Comparison of ENCODE assay signal across 25 cellular contexts in genomic region chr14:56884617-56885016, GRCh38.
"Had no signal": no experiment of that assay in that cellular context is flagged by ENCODE, and none has a peak within 500 bp of the region (broad histone marks: within the 10 kb centered on the region; RNA-seq: fewer than 3 reads in every experiment).

No MANE protein-coding gene starts in this region.

- DNase-seq: activated B cell treated with CpG ODN at 0.5 μM for 24 hours; activated CD4-positive, alpha-beta T cell treated with anti-CD3 and anti-CD28 coated beads, Interleukin-2, amount 50 U/mL, for 4 hours; activated effector memory CD4-positive, alpha-beta T cell treated with Interleukin-2 at 50 U/mL for 16 hours; activated naive CD4-positive, alpha-beta T cell treated with Interleukin-2 at 50 U/mL for 16 hours; activated T-cell treated with anti-CD3 and anti-CD28 coated beads for 4 hours; activated T-cell treated with anti-CD3 and anti-CD28 coated beads, Interleukin-2, amount 50 U/mL, for 72 hours; aorta; effector CD4-positive, alpha-beta T cell; esophagus squamous epithelium; foreskin melanocyte; heart right ventricle; kidney glomerular epithelial cell; left lung; naive B cell; nephron progenitor cell; ovary; right lobe of liver; stimulated activated CD4-positive, alpha-beta T cell treated with anti-CD3 and anti-CD28 coated beads, Interleukin-2, amount 100 ng/mL, for 48 hours; stimulated activated naive CD4-positive, alpha-beta T cell treated with Interleukin-2 at 50 U/mL for 16 hours; T-helper 17 cell; testis; trophoblast cell had no signal

- H3K4me1 ChIP-seq: esophagus squamous epithelium, heart right ventricle, left lung, testis had no signal

- H3K27me3 ChIP-seq: ovary, testis had no signal

- H3K36me3 ChIP-seq: cardiac muscle cell, esophagus squamous epithelium, heart right ventricle, left lung, ovary, right lobe of liver had no signal

- H3K9me3 ChIP-seq: esophagus squamous epithelium, heart right ventricle, left lung, ovary, right lobe of liver, testis had no signal

- H3K4me3 ChIP-seq: cardiac muscle cell, esophagus squamous epithelium, heart right ventricle, left lung, lung, ovary, right lobe of liver, testis had no signal

- H3K27ac ChIP-seq: cardiac muscle cell, epithelial cell of prostate, esophagus squamous epithelium, heart right ventricle, left lung, ovary, right lobe of liver, testis had no signal
